7 cellular contexts compared by ENCODE assay signal in genomic region chr22:24271406-24271760, GRCh38. TPM values are rescaled to one million over a fixed set of nuclear protein-coding genes. Genes with fewer than 3 reads are reported as not detected.
A peak's percentile ranks its signal among the peaks of the same experiment; 100 is the strongest.
DNase-seq lines count a peak whose midpoint lies in the region; ATAC-seq lines count a peak whose summit lies in the region.

No MANE protein-coding gene starts in this region.

- intact Hi-C loops in activated T-helper 1 cell treated with anti-CD3 and anti-CD28 coated beads, Interleukin-12 subunit alpha, Interleukin-12 subunit beta, Interleukin-2, Interleukin-4 antibody, amounts not matched to agents 30 ng/mL and 10 ng/mL and 1 ng/mL, durations not matched to agents 14 hours and 24 hours and 36 hours (cut with micrococcal nuclease) = loop anchor here (1.0 to 10.0 kb wide), 4 partner anchors 163 to 359 kb away; partner anchors contain the start of genes CABIN1, GUCD1 and SNRPD3

- H3K4me3 ChIP-seq in iPS-11a (ENCODE audit: low read depth, low read length) = peak overlapping the region; percentile 88

- H3K4me3 Mint-ChIP-seq in activated T-helper 1 cell treated with anti-CD3 and anti-CD28 coated beads, Interleukin-12 subunit alpha, Interleukin-12 subunit beta, Interleukin-2, Interleukin-4 antibody, amounts not matched to agents 30 ng/mL and 10 ng/mL and 1 ng/mL, durations not matched to agents 14 hours and 24 hours and 36 hours = peak overlapping the region; percentile 85
- peak overlapping the region; percentile 93 to 98 for H3K4me3 Mint-ChIP-seq in stimulated activated naive B cell treated with anti-CD40 and anti-IgM and Interleukin-4, amounts not matched to agents 10 μg/mL and 1 μg/mL and 100 μg/mL, for 72 hours

- DNase-seq in activated T-helper 1 cell treated with anti-CD3 and anti-CD28 coated beads, Interleukin-12 subunit alpha, Interleukin-12 subunit beta, Interleukin-2, Interleukin-4 antibody, amounts not matched to agents 30 ng/mL and 10 ng/mL and 1 ng/mL, durations not matched to agents 14 hours and 24 hours and 36 hours (ENCODE audit: low spot score) = no peak
- DNase-seq in stimulated activated naive B cell treated with anti-CD40 and anti-IgM and Interleukin-4, amounts not matched to agents 10 μg/mL and 1 μg/mL and 100 μg/mL, for 72 hours = no peak
- no peak for DNase-seq in NCI-H774 (lab: John Stamatoyannopoulos, UW)
- no peak for DNase-seq in NCI-H1436 treated with DMSO at 0.1 percent for 48 hours (lab: John Stamatoyannopoulos, UW)

- H3K27ac Mint-ChIP-seq in activated T-helper 1 cell treated with anti-CD3 and anti-CD28 coated beads, Interleukin-12 subunit alpha, Interleukin-12 subunit beta, Interleukin-2, Interleukin-4 antibody, amounts not matched to agents 30 ng/mL and 10 ng/mL and 1 ng/mL, durations not matched to agents 14 hours and 24 hours and 36 hours = peak overlapping the region; percentile 61
- peak overlapping the region; percentile 95 for H3K27ac Mint-ChIP-seq in stimulated activated naive B cell treated with anti-CD40 and anti-IgM and Interleukin-4, amounts not matched to agents 10 μg/mL and 1 μg/mL and 100 μg/mL, for 72 hours

- H3K27me3 Mint-ChIP-seq in activated T-helper 1 cell treated with anti-CD3 and anti-CD28 coated beads, Interleukin-12 subunit alpha, Interleukin-12 subunit beta, Interleukin-2, Interleukin-4 antibody, amounts not matched to agents 30 ng/mL and 10 ng/mL and 1 ng/mL, durations not matched to agents 14 hours and 24 hours and 36 hours (ENCODE audit: insufficient read depth) = no peaks in the 10 kb centered on the region
- H3K27me3 Mint-ChIP-seq in stimulated activated naive B cell treated with anti-CD40 and anti-IgM and Interleukin-4, amounts not matched to agents 10 μg/mL and 1 μg/mL and 100 μg/mL, for 72 hours = no peaks in the 10 kb centered on the region

- ATAC-seq in HG03095 (IDR thresholded peaks at IDR 0.05; ENCODE audit: unreplicated experiment) = peak; percentile 1
- no peak for ATAC-seq in stimulated activated naive B cell treated with anti-CD40 and anti-IgM and Interleukin-4, amounts not matched to agents 10 μg/mL and 1 μg/mL and 100 μg/mL, for 72 hours (replicated peaks)
- ATAC-seq in GM19023 (IDR thresholded peaks at IDR 0.05; ENCODE audit: unreplicated experiment) = no peak

- H3K4me1 Mint-ChIP-seq in activated T-helper 1 cell treated with anti-CD3 and anti-CD28 coated beads, Interleukin-12 subunit alpha, Interleukin-12 subunit beta, Interleukin-2, Interleukin-4 antibody, amounts not matched to agents 30 ng/mL and 10 ng/mL and 1 ng/mL, durations not matched to agents 14 hours and 24 hours and 36 hours (ENCODE audit: low read depth) = peaks cover 35% of the 10 kb centered on the region
- peaks cover 18 to 50% of the 10 kb centered on the region in 2 donors for H3K4me1 Mint-ChIP-seq in stimulated activated naive B cell treated with anti-CD40 and anti-IgM and Interleukin-4, amounts not matched to agents 10 μg/mL and 1 μg/mL and 100 μg/mL, for 72 hours

- peaks cover 4% of the 10 kb centered on the region for H3K36me3 Mint-ChIP-seq in activated T-helper 1 cell treated with anti-CD3 and anti-CD28 coated beads, Interleukin-12 subunit alpha, Interleukin-12 subunit beta, Interleukin-2, Interleukin-4 antibody, amounts not matched to agents 30 ng/mL and 10 ng/mL and 1 ng/mL, durations not matched to agents 14 hours and 24 hours and 36 hours (ENCODE audit: low read depth)
- peaks cover 4 to 6% of the 10 kb centered on the region in 2 donors for H3K36me3 Mint-ChIP-seq in stimulated activated naive B cell treated with anti-CD40 and anti-IgM and Interleukin-4, amounts not matched to agents 10 μg/mL and 1 μg/mL and 100 μg/mL, for 72 hours

- H3K9me3 Mint-ChIP-seq in activated T-helper 1 cell treated with anti-CD3 and anti-CD28 coated beads, Interleukin-12 subunit alpha, Interleukin-12 subunit beta, Interleukin-2, Interleukin-4 antibody, amounts not matched to agents 30 ng/mL and 10 ng/mL and 1 ng/mL, durations not matched to agents 14 hours and 24 hours and 36 hours = no peaks in the 10 kb centered on the region
- H3K9me3 Mint-ChIP-seq in stimulated activated naive B cell treated with anti-CD40 and anti-IgM and Interleukin-4, amounts not matched to agents 10 μg/mL and 1 μg/mL and 100 μg/mL, for 72 hours = no peaks in the 10 kb centered on the region

RNA-seq across cellular contexts. Expression of gene SPECC1L, which starts 0.8 kb away (rescaled TPM):
- 40.3 and 40.4 TPM in 2 replicates for total RNA-seq in activated T-helper 1 cell treated with anti-CD3 and anti-CD28 coated beads, Interleukin-12 subunit alpha, Interleukin-12 subunit beta, Interleukin-2, Interleukin-4 antibody, amounts not matched to agents 30 ng/mL and 10 ng/mL and 1 ng/mL, durations not matched to agents 14 hours and 24 hours and 36 hours

RNA-seq across cellular contexts. Expression of gene GGT5, which starts 26.5 kb away (rescaled TPM):
- 0.10 TPM in 1 of 2 replicates, not detected in the other for total RNA-seq in activated T-helper 1 cell treated with anti-CD3 and anti-CD28 coated beads, Interleukin-12 subunit alpha, Interleukin-12 subunit beta, Interleukin-2, Interleukin-4 antibody, amounts not matched to agents 30 ng/mL and 10 ng/mL and 1 ng/mL, durations not matched to agents 14 hours and 24 hours and 36 hours
